Comparison of ENCODE assay signal across 32 cellular contexts in genomic region chr21:40730051-40730760, GRCh38.
"Had no signal": no experiment of that assay in that cellular context is flagged by ENCODE, and none has a peak within 500 bp of the region (broad histone marks: within the 10 kb centered on the region; RNA-seq: fewer than 3 reads in every experiment).

No MANE protein-coding gene starts in this region.

- H3K27me3 ChIP-seq: adrenal gland, body of pancreas, esophagus squamous epithelium, hepatocyte had no signal

- H3K27me3 Mint-ChIP-seq: activated CD4-positive, alpha-beta memory T cell treated with anti-CD3 and anti-CD28 coated beads for 36 hours; activated CD4-positive, alpha-beta T cell treated with anti-CD3 and anti-CD28 coated beads, Interleukin-2, amount 10 ng/mL, durations not matched to agents 24 days and 14 days; activated CD8-positive, alpha-beta memory T cell treated with anti-CD3 and anti-CD28 coated beads, Interleukin-2, amount 10 ng/mL, durations not matched to agents 7 days and 5 days; activated naive CD4-positive, alpha-beta T cell treated with anti-CD3 and anti-CD28 coated beads, Interleukin-2, amount 50 U/mL, for 24 hours; activated naive CD8-positive, alpha-beta T cell treated with anti-CD3 and anti-CD28 coated beads for 36 hours; activated naive CD8-positive, alpha-beta T cell treated with anti-CD3 and anti-CD28 coated beads, Interleukin-2, amount 50 U/mL, for 24 hours; effector memory CD8-positive, alpha-beta T cell had no signal

- H3K4me1 ChIP-seq: adrenal gland, body of pancreas, esophagus squamous epithelium, gastroesophageal sphincter, heart right ventricle had no signal

- H3K27ac ChIP-seq: adrenal gland, body of pancreas, epithelial cell of prostate, esophagus squamous epithelium, gastroesophageal sphincter, heart right ventricle, hepatocyte had no signal

- H3K36me3 Mint-ChIP-seq: activated CD4-positive, alpha-beta memory T cell treated with anti-CD3 and anti-CD28 coated beads for 36 hours; activated CD8-positive, alpha-beta memory T cell treated with anti-CD3 and anti-CD28 coated beads, Interleukin-2, amount 10 ng/mL, durations not matched to agents 7 days and 5 days; activated naive CD4-positive, alpha-beta T cell treated with anti-CD3 and anti-CD28 coated beads, Interleukin-2, amount 50 U/mL, for 24 hours; activated naive CD8-positive, alpha-beta T cell treated with anti-CD3 and anti-CD28 coated beads for 36 hours had no signal

- H3K4me3 ChIP-seq: adrenal gland, body of pancreas, esophagus squamous epithelium, gastroesophageal sphincter, heart right ventricle, hepatocyte had no signal

- H3K4me3 Mint-ChIP-seq: activated CD4-positive, alpha-beta memory T cell treated with anti-CD3 and anti-CD28 coated beads for 36 hours; activated CD4-positive, alpha-beta T cell treated with anti-CD3 and anti-CD28 coated beads for 36 hours; activated CD4-positive, alpha-beta T cell treated with anti-CD3 and anti-CD28 coated beads, Interleukin-2, amount 10 ng/mL, durations not matched to agents 24 days and 14 days; activated CD8-positive, alpha-beta memory T cell treated with anti-CD3 and anti-CD28 coated beads, Interleukin-2, amount 10 ng/mL, durations not matched to agents 7 days and 5 days; activated CD8-positive, alpha-beta T cell treated with anti-CD3 and anti-CD28 coated beads, Interleukin-2, amount 10 ng/mL, durations not matched to agents 7 days and 5 days; activated naive CD4-positive, alpha-beta T cell treated with anti-CD3 and anti-CD28 coated beads for 36 hours; activated naive CD4-positive, alpha-beta T cell treated with anti-CD3 and anti-CD28 coated beads, Interleukin-2, amount 50 U/mL, for 24 hours; activated naive CD8-positive, alpha-beta T cell treated with anti-CD3 and anti-CD28 coated beads for 36 hours; activated naive CD8-positive, alpha-beta T cell treated with anti-CD3 and anti-CD28 coated beads, Interleukin-2, amount 50 U/mL, for 24 hours; activated T-helper 1 cell treated with anti-CD3 and anti-CD28 coated beads, Interleukin-12 subunit alpha, Interleukin-12 subunit beta, Interleukin-2, Interleukin-4 antibody, amounts not matched to agents 30 ng/mL and 10 ng/mL and 1 ng/mL, durations not matched to agents 14 hours and 24 hours and 36 hours; effector memory CD8-positive, alpha-beta T cell had no signal

- H3K36me3 ChIP-seq: adrenal gland, esophagus squamous epithelium, gastroesophageal sphincter, heart right ventricle had no signal

- H3K9me3 ChIP-seq: adrenal gland, body of pancreas, esophagus squamous epithelium, gastroesophageal sphincter, heart right ventricle had no signal

- H3K9me3 Mint-ChIP-seq: activated CD4-positive, alpha-beta memory T cell treated with anti-CD3 and anti-CD28 coated beads for 36 hours; activated CD4-positive, alpha-beta T cell treated with anti-CD3 and anti-CD28 coated beads, Interleukin-2, amount 10 ng/mL, durations not matched to agents 24 days and 14 days; activated naive CD4-positive, alpha-beta T cell treated with anti-CD3 and anti-CD28 coated beads for 36 hours; activated naive CD4-positive, alpha-beta T cell treated with anti-CD3 and anti-CD28 coated beads, Interleukin-2, amount 50 U/mL, for 24 hours; activated naive CD8-positive, alpha-beta T cell treated with anti-CD3 and anti-CD28 coated beads for 36 hours; activated naive CD8-positive, alpha-beta T cell treated with anti-CD3 and anti-CD28 coated beads, Interleukin-2, amount 50 U/mL, for 24 hours had no signal

- ATAC-seq: activated CD4-positive, alpha-beta T cell treated with anti-CD3 and anti-CD28 coated beads for 36 hours; activated CD8-positive, alpha-beta memory T cell treated with anti-CD3 and anti-CD28 coated beads, Interleukin-2, amount 10 ng/mL, durations not matched to agents 7 days and 5 days; activated CD8-positive, alpha-beta T cell treated with anti-CD3 and anti-CD28 coated beads, Interleukin-2, amount 10 ng/mL, durations not matched to agents 7 days and 5 days; activated naive CD8-positive, alpha-beta T cell treated with anti-CD3 and anti-CD28 coated beads, Interleukin-2, amount 50 U/mL, for 24 hours; body of pancreas; effector memory CD8-positive, alpha-beta T cell; gastroesophageal sphincter; heart right ventricle had no signal

- DNase-seq: activated CD4-positive, alpha-beta memory T cell treated with anti-CD3 and anti-CD28 coated beads for 36 hours; activated CD4-positive, alpha-beta T cell treated with anti-CD3 and anti-CD28 coated beads for 36 hours; activated CD4-positive, alpha-beta T cell treated with anti-CD3 and anti-CD28 coated beads, Interleukin-2, amount 10 ng/mL, durations not matched to agents 24 days and 14 days; activated CD4-positive, CD25-positive, alpha-beta regulatory T cell; activated CD4-positive, CD25-positive, alpha-beta regulatory T cell treated with anti-CD3 and anti-CD28 coated beads, Interleukin-2, amount 50 U/mL, for 72 hours; activated CD8-positive, alpha-beta memory T cell treated with anti-CD3 and anti-CD28 coated beads, Interleukin-2, amount 10 ng/mL, durations not matched to agents 7 days and 5 days; activated CD8-positive, alpha-beta memory T cell treated with anti-CD3 and anti-CD28 coated beads, Interleukin-2, amount 50 U/mL, for 4 hours; activated CD8-positive, alpha-beta T cell treated with anti-CD3 and anti-CD28 coated beads, Interleukin-2, amount 10 ng/mL, durations not matched to agents 7 days and 5 days; activated effector memory CD4-positive, alpha-beta T cell treated with anti-CD3 and anti-CD28 coated beads, Interleukin-2, amount 50 U/mL, for 16 hours; activated naive CD4-positive, alpha-beta T cell treated with anti-CD3 and anti-CD28 coated beads for 36 hours; activated naive CD8-positive, alpha-beta T cell treated with anti-CD3 and anti-CD28 coated beads for 36 hours; activated naive CD8-positive, alpha-beta T cell treated with anti-CD3 and anti-CD28 coated beads, Interleukin-2, amount 50 U/mL, for 24 hours; activated T-cell treated with anti-CD3 and anti-CD28 coated beads, Interleukin-2, amount 50 U/mL, for 1 hour; activated T-cell treated with anti-CD3 and anti-CD28 coated beads, Interleukin-2, amount 50 U/mL, for 48 hours; adrenal gland; amygdala; aorta; body of pancreas; caudate nucleus; cortex of kidney; dermis blood vessel endothelial cell; effector CD4-positive, alpha-beta T cell; effector memory CD8-positive, alpha-beta T cell; esophagus squamous epithelium; foreskin melanocyte; heart right ventricle had no signal

- H3K4me1 Mint-ChIP-seq: activated CD4-positive, alpha-beta T cell treated with anti-CD3 and anti-CD28 coated beads for 36 hours; activated CD4-positive, alpha-beta T cell treated with anti-CD3 and anti-CD28 coated beads, Interleukin-2, amount 10 ng/mL, durations not matched to agents 24 days and 14 days; activated CD8-positive, alpha-beta memory T cell treated with anti-CD3 and anti-CD28 coated beads, Interleukin-2, amount 10 ng/mL, durations not matched to agents 7 days and 5 days; activated naive CD4-positive, alpha-beta T cell treated with anti-CD3 and anti-CD28 coated beads, Interleukin-2, amount 50 U/mL, for 24 hours; activated naive CD8-positive, alpha-beta T cell treated with anti-CD3 and anti-CD28 coated beads for 36 hours; activated naive CD8-positive, alpha-beta T cell treated with anti-CD3 and anti-CD28 coated beads, Interleukin-2, amount 50 U/mL, for 24 hours had no signal

- H3K27ac Mint-ChIP-seq: activated CD4-positive, alpha-beta memory T cell treated with anti-CD3 and anti-CD28 coated beads for 36 hours; activated CD4-positive, alpha-beta T cell treated with anti-CD3 and anti-CD28 coated beads for 36 hours; activated CD4-positive, alpha-beta T cell treated with anti-CD3 and anti-CD28 coated beads, Interleukin-2, amount 10 ng/mL, durations not matched to agents 24 days and 14 days; activated CD8-positive, alpha-beta memory T cell treated with anti-CD3 and anti-CD28 coated beads, Interleukin-2, amount 10 ng/mL, durations not matched to agents 7 days and 5 days; activated CD8-positive, alpha-beta T cell treated with anti-CD3 and anti-CD28 coated beads, Interleukin-2, amount 10 ng/mL, durations not matched to agents 7 days and 5 days; activated naive CD4-positive, alpha-beta T cell treated with anti-CD3 and anti-CD28 coated beads for 36 hours; activated naive CD4-positive, alpha-beta T cell treated with anti-CD3 and anti-CD28 coated beads, Interleukin-2, amount 50 U/mL, for 24 hours; activated naive CD8-positive, alpha-beta T cell treated with anti-CD3 and anti-CD28 coated beads for 36 hours; activated naive CD8-positive, alpha-beta T cell treated with anti-CD3 and anti-CD28 coated beads, Interleukin-2, amount 50 U/mL, for 24 hours; activated T-helper 1 cell treated with anti-CD3 and anti-CD28 coated beads, Interleukin-12 subunit alpha, Interleukin-12 subunit beta, Interleukin-2, Interleukin-4 antibody, amounts not matched to agents 30 ng/mL and 10 ng/mL and 1 ng/mL, durations not matched to agents 14 hours and 24 hours and 36 hours; activated T-helper 2 cell treated with anti-CD3 and anti-CD28 coated beads, Interferon-gamma antibody, Interleukin-2, Interleukin-4, amounts not matched to agents 10 μg/mL and 5 μg/mL and 100 μg/mL, durations not matched to agents 14 hours and 24 hours and 36 hours; effector memory CD8-positive, alpha-beta T cell had no signal
